Comparison of ENCODE assay signal across 9 cellular contexts in the genomic region with DNA sequence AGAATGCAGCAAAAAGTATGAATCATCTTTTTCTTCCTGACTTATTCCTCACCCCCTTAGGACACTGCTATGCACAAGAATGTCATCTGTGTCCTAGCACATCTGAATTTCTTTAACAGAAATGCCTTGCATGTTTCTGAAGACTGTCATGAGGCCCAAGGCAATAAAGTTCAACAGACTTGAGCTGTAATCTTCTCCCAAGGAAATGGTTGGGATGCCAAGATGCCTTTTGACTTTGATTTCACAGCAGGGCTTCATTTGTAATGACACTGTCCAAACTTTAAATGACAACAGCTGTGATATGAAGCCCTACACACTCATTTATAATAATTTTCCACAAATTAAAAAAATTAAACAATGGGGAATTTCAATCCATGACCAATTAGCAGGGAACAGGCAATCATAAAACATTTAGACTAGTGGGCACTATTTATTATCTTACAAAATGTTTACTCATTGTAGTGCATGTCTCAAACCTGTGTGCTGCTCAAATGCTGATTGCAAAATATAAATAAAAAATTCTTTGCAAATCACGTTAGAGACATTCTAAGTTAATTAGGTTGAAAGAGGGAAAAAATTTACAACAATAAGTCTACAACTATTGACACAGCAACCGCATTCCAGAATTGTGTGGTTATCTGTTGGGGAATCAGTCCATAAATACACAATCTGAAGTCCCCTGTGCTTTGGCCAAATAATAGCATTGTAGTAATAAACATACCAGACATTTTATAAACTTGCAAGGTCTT.
DNase-seq lines count a peak whose midpoint lies in the region.
"Had no signal": no experiment of that assay in that cellular context is flagged by ENCODE, and none has a peak within 500 bp of the region (broad histone marks: within the 10 kb centered on the region; RNA-seq: fewer than 3 reads in every experiment).

No MANE protein-coding gene starts in this region.

- peak overlapping the region; percentile 51 for H3K4me3 ChIP-seq in SK-N-MC

- no peaks in the 10 kb centered on the region for H3K9me3 ChIP-seq in SK-N-MC (ENCODE audit: low read depth, low read length)

- H3K27ac Mint-ChIP-seq in activated naive CD8-positive, alpha-beta T cell treated with anti-CD3 and anti-CD28 coated beads for 36 hours: no peak overlapping the region

- H3K9me3 Mint-ChIP-seq in activated naive CD8-positive, alpha-beta T cell treated with anti-CD3 and anti-CD28 coated beads for 36 hours: no peaks in the 10 kb centered on the region

- H3K4me1 Mint-ChIP-seq in activated naive CD8-positive, alpha-beta T cell treated with anti-CD3 and anti-CD28 coated beads for 36 hours: no peaks in the 10 kb centered on the region

- peak overlapping the region; percentile 80 for H3K9ac ChIP-seq in SK-N-MC (ENCODE audit: insufficient read length)

- no peak overlapping the region for H3K4me3 Mint-ChIP-seq in activated naive CD8-positive, alpha-beta T cell treated with anti-CD3 and anti-CD28 coated beads for 36 hours

- H3K27ac ChIP-seq in SK-N-MC: peak overlapping the region; percentile 99

- DNase-seq in GM04504 (ENCODE audit: low read depth) (peak; percentile 99), SK-N-MC (ENCODE audit: low read depth, low spot score) (peak; percentile 76), fibroblast of the conjunctiva (ENCODE audit: low read depth) (peak; percentile 93), renal cortical epithelial cell (ENCODE audit: low read depth) (peak; percentile 84), activated gamma-delta T cell treated with Interleukin-2 at 50 U/mL for 16 hours (no peak), activated gamma-delta T cell (lab: John Stamatoyannopoulos, UW) (no peak), NCI-H2107 (lab: John Stamatoyannopoulos, UW) (no peak)
- DNase-seq in activated naive CD8-positive, alpha-beta T cell treated with anti-CD3 and anti-CD28 coated beads for 36 hours: no peak
- DNase-seq: NCI-H1092 had no signal

- H3K36me3 ChIP-seq in SK-N-MC (ENCODE audit: insufficient read depth, low read length): no peaks in the 10 kb centered on the region; the same call in 1 of the 2 replicates

- no peaks in the 10 kb centered on the region for H3K36me3 Mint-ChIP-seq in activated naive CD8-positive, alpha-beta T cell treated with anti-CD3 and anti-CD28 coated beads for 36 hours

- H3K27me3 Mint-ChIP-seq in activated naive CD8-positive, alpha-beta T cell treated with anti-CD3 and anti-CD28 coated beads for 36 hours: no peaks in the 10 kb centered on the region

Comparison
In these comparisons a context has a peak if more than half of its experiments do, and no peak if none do; other contexts are left out.
1. DNase-seq: peak in GM04504 (single experiment), SK-N-MC (single experiment), fibroblast of the conjunctiva (single experiment) and renal cortical epithelial cell (single experiment); none in activated gamma-delta T cell treated with Interleukin-2 at 50 U/mL for 16 hours (single experiment), activated gamma-delta T cell (single experiment), NCI-H2107 (single experiment) and activated naive CD8-positive, alpha-beta T cell treated with anti-CD3 and anti-CD28 coated beads for 36 hours (single experiment).